14 cellular contexts compared by ENCODE assay signal in genomic region chr6:113979930-113980329, GRCh38. TPM values are rescaled to one million over a fixed set of nuclear protein-coding genes. Genes with fewer than 3 reads are reported as not detected.
A peak's percentile ranks its signal among the peaks of the same experiment; 100 is the strongest.
DNase-seq lines count a peak whose midpoint lies in the region; ATAC-seq and TF ChIP-seq lines count a peak whose summit lies in the region.
"Had no signal": no experiment of that assay in that cellular context is flagged by ENCODE, and none has a peak within 500 bp of the region (broad histone marks: within the 10 kb centered on the region; RNA-seq: fewer than 3 reads in every experiment).

No MANE protein-coding gene starts in this region.

- POLR2A ChIA-PET in activated B cell treated with CpG ODN at 0.5 μM for 24 hours (lab: Charles Lee), result interaction anchor here (0.7 to 1.0 kb wide), 2 partner anchors 9 to 1839 kb away, joined by 6 to 8 read pairs; partner anchors contain the start of gene HDAC2

- H3K4me1 Mint-ChIP-seq in activated B cell treated with CpG ODN at 0.5 μM for 24 hours, result peaks cover 22% of the 10 kb centered on the region
- H3K4me1 Mint-ChIP-seq in stimulated activated naive CD8-positive, alpha-beta T cell treated with anti-CD3 and anti-CD28 coated beads, Interleukin-15, amount 100 ng/mL, for 72 hours, result no peaks in the 10 kb centered on the region
- H3K4me1 Mint-ChIP-seq: activated naive CD8-positive, alpha-beta T cell treated with anti-CD3 and anti-CD28 coated beads for 36 hours; CD4-positive, CD25-positive, alpha-beta regulatory T cell had no signal

- H3K4me3 ChIP-seq in hepatocyte, result no peak overlapping the region
- H3K4me3 ChIP-seq: vagina had no signal

- no peak overlapping the region for H3K27ac ChIP-seq in hepatocyte
- H3K27ac ChIP-seq: vagina had no signal

- no peak overlapping the region for H3K27ac Mint-ChIP-seq in activated B cell treated with CpG ODN at 0.5 μM for 24 hours
- no peak overlapping the region for H3K27ac Mint-ChIP-seq in stimulated activated naive CD8-positive, alpha-beta T cell treated with anti-CD3 and anti-CD28 coated beads, Interleukin-15, amount 100 ng/mL, for 72 hours
- H3K27ac Mint-ChIP-seq: activated naive CD8-positive, alpha-beta T cell treated with anti-CD3 and anti-CD28 coated beads for 36 hours; CD4-positive, CD25-positive, alpha-beta regulatory T cell; T-helper 1 cell treated with Interleukin-12 subunit alpha and Interleukin-12 subunit beta and Interleukin-4 antibody, amounts not matched to agents 30 μg/mL and 1 μg/mL, for 36 hours had no signal

- WGBS in hepatocyte (ENCODE audit: low lambda C conversion rate, missing lambda C conversion rate), result 74% methylated on average over 1 of the region's 1 CpG

- H3K27me3 Mint-ChIP-seq in activated B cell treated with CpG ODN at 0.5 μM for 24 hours, result no peaks in the 10 kb centered on the region
- H3K27me3 Mint-ChIP-seq in stimulated activated naive CD8-positive, alpha-beta T cell treated with anti-CD3 and anti-CD28 coated beads, Interleukin-15, amount 100 ng/mL, for 72 hours, result no peaks in the 10 kb centered on the region

- no peak overlapping the region for H2AFZ ChIP-seq in hepatocyte

- no peaks in the 10 kb centered on the region for H3K4me1 ChIP-seq in hepatocyte (ENCODE audit: insufficient read depth)
- H3K4me1 ChIP-seq: vagina had no signal

- H3K4me3 Mint-ChIP-seq in activated B cell treated with CpG ODN at 0.5 μM for 24 hours, result no peak overlapping the region
- no peak overlapping the region for H3K4me3 Mint-ChIP-seq in stimulated activated naive CD8-positive, alpha-beta T cell treated with anti-CD3 and anti-CD28 coated beads, Interleukin-15, amount 100 ng/mL, for 72 hours
- H3K4me3 Mint-ChIP-seq: activated naive CD8-positive, alpha-beta T cell treated with anti-CD3 and anti-CD28 coated beads for 36 hours; CD4-positive, CD25-positive, alpha-beta regulatory T cell; T-helper 1 cell treated with Interleukin-12 subunit alpha and Interleukin-12 subunit beta and Interleukin-4 antibody, amounts not matched to agents 30 μg/mL and 1 μg/mL, for 36 hours had no signal

- no peaks in the 10 kb centered on the region for H3K9me3 Mint-ChIP-seq in activated B cell treated with CpG ODN at 0.5 μM for 24 hours
- H3K9me3 Mint-ChIP-seq in stimulated activated naive CD8-positive, alpha-beta T cell treated with anti-CD3 and anti-CD28 coated beads, Interleukin-15, amount 100 ng/mL, for 72 hours, result no peaks in the 10 kb centered on the region
- H3K9me3 Mint-ChIP-seq: activated naive CD8-positive, alpha-beta T cell treated with anti-CD3 and anti-CD28 coated beads for 36 hours; CD4-positive, CD25-positive, alpha-beta regulatory T cell; T-helper 1 cell treated with Interleukin-12 subunit alpha and Interleukin-12 subunit beta and Interleukin-4 antibody, amounts not matched to agents 30 μg/mL and 1 μg/mL, for 36 hours had no signal

- intact Hi-C loops in activated B cell treated with CpG ODN at 0.5 μM for 24 hours (cut with micrococcal nuclease), result loop anchor here (2.0 to 10.0 kb wide), 2 partner anchors 15 to 325 kb away; no protein-coding TSS in a partner anchor

- TF ChIP-seq CTCF in activated B cell treated with CpG ODN at 0.5 μM for 24 hours (IDR thresholded peaks at IDR 0.05), result no peak
- no peak for TF ChIP-seq CTCF in hepatocyte (IDR thresholded peaks at IDR 0.05; ENCODE audit: poor library complexity)

- H3K27me3 ChIP-seq in hepatocyte, result no peaks in the 10 kb centered on the region
- H3K27me3 ChIP-seq: vagina had no signal

- H3K9me3 ChIP-seq in hepatocyte (ENCODE audit: low read depth), result no peaks in the 10 kb centered on the region
- H3K9me3 ChIP-seq: vagina had no signal

- no peaks in the 10 kb centered on the region for H4K20me1 ChIP-seq in hepatocyte (ENCODE audit: insufficient read depth, poor library complexity, severe bottlenecking)

- H3K36me3 ChIP-seq in hepatocyte (replicated peaks; ENCODE audit: insufficient read depth, low read depth), result no peaks in the 10 kb centered on the region
- H3K36me3 ChIP-seq: vagina had no signal

- H3K9me2 ChIP-seq in hepatocyte (replicated peaks; ENCODE audit: insufficient read depth), result no peaks in the 10 kb centered on the region

- CTCF ChIA-PET in activated B cell treated with CpG ODN at 0.5 μM for 24 hours (lab: Charles Lee), result interaction anchor here (1.3 to 2.2 kb wide), 4 partner anchors 8 to 325 kb away, joined by 3 to 7 read pairs (median 6); no protein-coding TSS in a partner anchor

- no peak overlapping the region for H3K4me2 ChIP-seq in hepatocyte

- DNase-seq in activated B cell treated with CpG ODN at 0.5 μM for 24 hours (no peak), activated gamma-delta T cell treated with Interleukin-2 at 50 U/mL for 16 hours (no peak), hepatocyte (ENCODE audit: low spot score) (no peak)
- DNase-seq in stimulated activated naive CD8-positive, alpha-beta T cell treated with anti-CD3 and anti-CD28 coated beads, Interleukin-15, amount 100 ng/mL, for 72 hours, result no peak
- DNase-seq: activated naive CD8-positive, alpha-beta T cell treated with anti-CD3 and anti-CD28 coated beads for 36 hours; CD4-positive, CD25-positive, alpha-beta regulatory T cell; NCI-H1092; NCI-H82 had no signal

- no peaks in the 10 kb centered on the region for H3K36me3 Mint-ChIP-seq in activated B cell treated with CpG ODN at 0.5 μM for 24 hours (ENCODE audit: low read depth)
- H3K36me3 Mint-ChIP-seq: activated naive CD8-positive, alpha-beta T cell treated with anti-CD3 and anti-CD28 coated beads for 36 hours; CD4-positive, CD25-positive, alpha-beta regulatory T cell had no signal

- ATAC-seq in GM18498 (IDR thresholded peaks at IDR 0.05; ENCODE audit: unreplicated experiment) (peak; percentile 63), GM21717 (IDR thresholded peaks at IDR 0.05; ENCODE audit: unreplicated experiment) (peak; percentile 58), HG03565 (IDR thresholded peaks at IDR 0.05; ENCODE audit: unreplicated experiment) (peak; percentile 39), activated B cell treated with CpG ODN at 0.5 μM for 24 hours (ENCODE audit: low read depth) (peak; percentile 80), HG03108 (IDR thresholded peaks at IDR 0.05; ENCODE audit: unreplicated experiment) (no peak)
- no peak for ATAC-seq in stimulated activated naive CD8-positive, alpha-beta T cell treated with anti-CD3 and anti-CD28 coated beads, Interleukin-15, amount 100 ng/mL, for 72 hours

- no peaks in the 10 kb centered on the region for H3K79me2 ChIP-seq in hepatocyte

RNA-seq across cellular contexts. Expression of gene HDAC2, which starts 9.0 kb away (rescaled TPM):
- total RNA-seq in activated B cell treated with CpG ODN at 0.5 μM for 24 hours (60.0 and 68.4 TPM in 2 replicates), hepatocyte (139 and 148 TPM in 2 replicates)
- polyA plus RNA-seq in hepatocyte, result 147 and 173 TPM in 2 replicates

Comparison
In these comparisons a context has a peak if more than half of its experiments do, and no peak if none do; other contexts are left out.
1. ATAC-seq: peak in GM18498 (single experiment), GM21717 (single experiment), HG03565 (single experiment) and activated B cell treated with CpG ODN at 0.5 μM for 24 hours (single experiment); none in HG03108 (single experiment) and stimulated activated naive CD8-positive, alpha-beta T cell treated with anti-CD3 and anti-CD28 coated beads, Interleukin-15, amount 100 ng/mL, for 72 hours (single experiment).